12 cellular contexts compared by ENCODE assay signal in the genomic region with DNA sequence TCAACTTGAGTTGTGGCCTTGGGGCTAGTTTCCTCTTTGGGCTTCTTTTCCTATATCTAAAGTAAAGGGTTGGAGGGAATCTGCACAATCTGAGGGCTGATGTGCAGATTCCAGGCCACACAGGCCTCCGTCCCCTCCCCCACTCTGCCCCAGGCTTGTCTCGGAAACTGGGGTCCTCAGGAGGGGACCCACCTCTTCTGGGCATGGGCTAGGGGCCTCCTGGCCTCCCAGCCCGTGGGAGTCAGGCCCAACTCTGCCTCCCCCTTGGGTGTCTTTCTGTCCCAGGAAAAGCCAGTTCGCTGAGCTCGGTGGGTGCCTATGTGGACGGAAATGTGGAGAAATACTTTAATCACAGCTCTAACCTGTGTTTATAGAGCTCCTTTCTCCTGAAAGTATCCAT. TPM values are rescaled to one million over a fixed set of nuclear protein-coding genes. Genes with fewer than 3 reads are reported as not detected.
DNase-seq lines count a peak whose midpoint lies in the region; ATAC-seq, FAIRE-seq and TF ChIP-seq lines count a peak whose summit lies in the region.
"Had no signal": no experiment of that assay in that cellular context is flagged by ENCODE, and none has a peak within 500 bp of the region (broad histone marks: within the 10 kb centered on the region; RNA-seq: fewer than 3 reads in every experiment).

No MANE protein-coding gene starts in this region.

- ATAC-seq in Panc1 (no peak), HepG2 (no peak), sciatic nerve (no peak), HG02885 (IDR thresholded peaks at IDR 0.05; ENCODE audit: poor library complexity, unreplicated experiment) (no peak), GM23338 (no peak), GM18867 (IDR thresholded peaks at IDR 0.05; ENCODE audit: unreplicated experiment) (no peak)
- ATAC-seq: effector memory CD8-positive, alpha-beta T cell had no signal

- H3K36me3 Mint-ChIP-seq in GM23338 (ENCODE audit: low read depth): peaks cover 2% of the 10 kb centered on the region; the same call in 1 of the 3 replicates

- H4K20me1 ChIP-seq in HepG2 (ENCODE audit: insufficient read depth, low read length) (0 out of 2 replicates have a peak, but pooled peaks cover 9% of the 10 kb centered on the region), GM23338 (replicated peaks; ENCODE audit: insufficient read depth) (peaks cover 27% of the 10 kb centered on the region)

- H3K27ac ChIP-seq in Panc1 (ENCODE audit: low read length) (peak overlapping the region; percentile 94), HepG2 (ENCODE audit: extremely low read length, insufficient read depth, low read length) (no peak overlapping the region), GM23338 (ENCODE audit: low read depth) (no peak overlapping the region)
- H3K27ac ChIP-seq: BLaER1 had no signal

- intact Hi-C loops in Panc1 (cut with micrococcal nuclease; ENCODE audit: unreplicated experiment) (loop anchor here (2.0 to 5.0 kb wide), 2 partner anchors 68 to 145 kb away; no protein-coding TSS in a partner anchor), HepG2 (cut with micrococcal nuclease; ENCODE audit: unreplicated experiment) (no loop called here), sciatic nerve (cut with DNase I) (no loop called here)

- CTCF ChIA-PET in AG04449 (lab: Yijun Ruan, JAX): interaction anchor here (0.6 to 19.8 kb wide), 15 partner anchors 10 to 154 kb away, joined by 3 to 234 read pairs (median 5); a partner anchor contains a TSS
- CTCF ChIA-PET in Panc1 (lab: Charles Lee): interaction anchor here (0.6 to 2.4 kb wide), 8 partner anchors 25 to 157 kb away, joined by 3 to 10 read pairs (median 4); no protein-coding TSS in a partner anchor
- CTCF ChIA-PET in HepG2 (lab: Yijun Ruan, JAX; ENCODE audit: low intra/inter-chr PET ratio, low total read pairs): no interaction called here

- H3K4me2 ChIP-seq in HepG2 (ENCODE audit: low read depth, low read length): peak overlapping the region; percentile 32; the same call in 1 of the 2 replicates
- H3K4me2 ChIP-seq in GM23338: no peak overlapping the region
- H3K4me2 ChIP-seq: BLaER1 had no signal

- no peak overlapping the region for H3K9ac ChIP-seq in HepG2 (ENCODE audit: insufficient read depth, low read depth, low read length)
- H3K9ac ChIP-seq: BLaER1 had no signal

- no peak for TF ChIP-seq EP300 in HepG2 (IDR thresholded peaks at IDR 0.05; ENCODE audit: low read depth in 2 of 2, low read length in 2 of 2)
- no peak for TF ChIP-seq EP300 in HepG2 (CRISPR knock-in tag; IDR thresholded peaks at IDR 0.05; ENCODE audit: borderline replicate concordance)

- in situ Hi-C loops in Panc1 (cut with HindIII; ENCODE audit: low pct_unique_long_range_greater_than_20kb, low sequenced_read_pairs) (no loop called here), HepG2 (cut with HindIII; ENCODE audit: extremely low pct_ligation_motif_present, low pct_unique_long_range_greater_than_20kb) (no loop called here)

- TF ChIP-seq CTCF in AG04449 (IDR thresholded peaks at IDR 0.05; ENCODE audit: insufficient read depth, low read length, missing control alignments) (no peak), Panc1 (IDR thresholded peaks at IDR 0.05) (no peak), HepG2 (CRISPR knock-in tag; IDR thresholded peaks at IDR 0.05) (no peak), GM23338 (conservative IDR thresholded peaks at IDR 0.05; ENCODE audit: low read depth in 2 of 2) (no peak)

- no peak for FAIRE-seq in HepG2 (lab: Jason Lieb, UNC)

- no peaks in the 10 kb centered on the region for H3K9me2 ChIP-seq in GM23338 (ENCODE audit: insufficient read depth)

- peaks cover 33% of the 10 kb centered on the region for H3K27me3 Mint-ChIP-seq in GM23338 (ENCODE audit: insufficient read depth, low read depth, poor library complexity)

- peaks cover 30% of the 10 kb centered on the region for H3K4me1 Mint-ChIP-seq in GM23338

- peaks cover 6% of the 10 kb centered on the region for H3F3A ChIP-seq in GM23338 (replicated peaks; ENCODE audit: low read depth)

- no peak for DNase-seq in AG04449 (ENCODE audit: low read depth, low spot score)
- no peak for DNase-seq in Panc1 (ENCODE audit: low read depth, low spot score)
- DNase-seq in HepG2 (ENCODE audit: low spot score): no peak
- peak; percentile 53 for DNase-seq in sciatic nerve (ENCODE audit: low spot score)
- no peak for DNase-seq in GM23338 (ENCODE audit: low spot score)
- no peak for DNase-seq in stimulated activated CD4-positive, alpha-beta T cell treated with anti-CD3 and anti-CD28 coated beads, Interleukin-4, amount 100 ng/mL, for 24 hours
- DNase-seq: amniotic stem cell; effector memory CD8-positive, alpha-beta T cell; MV-4-11 had no signal

- BruUV-seq in Panc1 (replicated peaks; lab: Mats Ljungman, UMichigan) (no TSS peak), HepG2 (replicated peaks; lab: Mats Ljungman, UMichigan) (no TSS peak)

- no peak for TF ChIP-seq RAD21 in HepG2 (CRISPR knock-in tag; IDR thresholded peaks at IDR 0.05)

- H3K4me1 ChIP-seq in Panc1 (ENCODE audit: control insufficient read depth, insufficient read depth, low read length) (peaks cover 75% of the 10 kb centered on the region), HepG2 (ENCODE audit: insufficient read depth, low read length) (peaks cover 38% of the 10 kb centered on the region), GM23338 (ENCODE audit: insufficient read depth) (peaks cover 20% of the 10 kb centered on the region)

- H3K9me3 ChIP-seq in Panc1 (ENCODE audit: control insufficient read depth, insufficient read depth, low read depth, low read length) (no peaks in the 10 kb centered on the region), HepG2 (ENCODE audit: low read length) (no peaks in the 10 kb centered on the region)
- H3K9me3 ChIP-seq: BLaER1 had no signal

- H3K4me3 ChIP-seq in AG04449 (ENCODE audit: low read depth, low read length) (peak overlapping the region; percentile 83), Panc1 (ENCODE audit: low read depth in 2 of 2, low read length in 2 of 2) (peak overlapping the region; percentile 91 to 97), HepG2 (replicated peaks in 1 of 3; ENCODE audit: insufficient read depth in 1 of 3, low read depth in 2 of 3, low read length in 3 of 3) (no peak overlapping the region), GM23338 (no peak overlapping the region)
- H3K4me3 ChIP-seq: BLaER1 had no signal

- H3K36me3 ChIP-seq in Panc1 (ENCODE audit: control insufficient read depth, insufficient read depth, low read length) (no peaks in the 10 kb centered on the region), HepG2 (replicated peaks in 1 of 2; ENCODE audit: control insufficient read depth in 1 of 2, insufficient read depth in 2 of 2, low read length in 2 of 2) (no peaks in the 10 kb centered on the region; a peak in 1 of 5 replicates), GM23338 (ENCODE audit: insufficient read depth) (no peaks in the 10 kb centered on the region)
- H3K36me3 ChIP-seq: BLaER1 had no signal

- TF ChIP-seq POLR2A in HepG2 (IDR thresholded peaks at IDR 0.05; ENCODE audit: insufficient read depth in 1 of 2, low read depth in 2 of 2, low read length in 2 of 2): no peak

- H3K9me3 Mint-ChIP-seq in GM23338: no peaks in the 10 kb centered on the region
- H3K9me3 Mint-ChIP-seq: effector memory CD8-positive, alpha-beta T cell had no signal

- no peak overlapping the region for H2AFZ ChIP-seq in HepG2 (ENCODE audit: low read length)
- no peak overlapping the region for H2AFZ ChIP-seq in GM23338

- no peaks in the 10 kb centered on the region for H3K27me3 ChIP-seq in Panc1 (ENCODE audit: control insufficient read depth, insufficient read depth, low read length)
- H3K27me3 ChIP-seq in HepG2 (ENCODE audit: control insufficient read depth in 1 of 2, insufficient read depth in 2 of 2, low read length in 2 of 2): no peaks in the 10 kb centered on the region
- peaks cover 37% of the 10 kb centered on the region for H3K27me3 ChIP-seq in GM23338 (ENCODE audit: insufficient read depth)

- POLR2A ChIA-PET in AG04449 (lab: Yijun Ruan, JAX) (no interaction called here), Panc1 (lab: Charles Lee) (interaction anchor here (0.6 to 0.7 kb wide), 3 partner anchors 18 to 102 kb away, joined by 7 to 14 read pairs (median 10); no protein-coding TSS in a partner anchor), HepG2 (lab: Yijun Ruan, JAX) (interaction anchor here (1.4 to 1.5 kb wide), 2 partner anchors 64 to 66 kb away, joined by 5 to 10 read pairs; no protein-coding TSS in a partner anchor)

- H3K27ac Mint-ChIP-seq in GM23338: no peak overlapping the region
- H3K27ac Mint-ChIP-seq: effector memory CD8-positive, alpha-beta T cell had no signal

- H3K79me2 ChIP-seq in HepG2 (ENCODE audit: insufficient read depth, low read length) (peaks cover 28% of the 10 kb centered on the region), GM23338 (replicated peaks; ENCODE audit: insufficient read depth) (peaks cover 15% of the 10 kb centered on the region)

- no peak overlapping the region for H3K4me3 Mint-ChIP-seq in GM23338
- H3K4me3 Mint-ChIP-seq: effector memory CD8-positive, alpha-beta T cell had no signal

- 90% methylated on average over 4 of the region's 6 CpGs for WGBS in HepG2 (ENCODE audit: low lambda C conversion rate)

RNA-seq across cellular contexts. Expression of a gene that starts 4.8 kb away (rescaled TPM):
- total RNA-seq in Panc1 (2021; ENCODE audit: unreplicated experiment): 45.9 TPM
- 52.1 TPM for polyA plus RNA-seq in Panc1 (2012; ENCODE audit: insufficient read length)
- 2.6 and 4.4 TPM in 2 replicates for total RNA-seq in HepG2 (2016; rRNA removed; fragmentation: Illumina TruSeq; extraction: Trizol)
- 0.79 and 0.91 TPM in 2 replicates for total RNA-seq in HepG2 (2016; cell fraction: cytosol; rRNA removed; fragmentation: Illumina TruSeq; extraction: Trizol; ENCODE audit: low read depth)
- total RNA-seq in HepG2 (2016; cell fraction: insoluble cytoplasmic fraction; rRNA removed; fragmentation: Illumina TruSeq; extraction: Trizol): 2.3 and 4.5 TPM in 2 replicates
- 2.0 and 2.2 TPM in 2 replicates for total RNA-seq in HepG2 (2016; cell fraction: membrane; rRNA removed; fragmentation: Illumina TruSeq; extraction: Trizol)
- total RNA-seq in HepG2 (2016; cell fraction: nucleus; rRNA removed; fragmentation: Illumina TruSeq; extraction: Trizol): 7.0 and 9.1 TPM in 2 replicates
- 3.1 and 3.3 TPM in 2 replicates for polyA plus RNA-seq in HepG2 (2011; rRNA removed)
- polyA plus RNA-seq in HepG2 (2011; cell fraction: cytosol; rRNA removed): 1.3 and 2.9 TPM in 2 replicates
- polyA plus RNA-seq in HepG2 (2011; cell fraction: nucleus; rRNA removed): 6.7 and 14.1 TPM in 2 replicates
- polyA plus RNA-seq in HepG2 (2012): 3.3 and 3.9 TPM in 2 replicates
- 1.1 and 2.0 TPM in 2 replicates for polyA plus RNA-seq in HepG2 (2016; cell fraction: cytosol; fragmentation: Illumina TruSeq; extraction: Trizol; ENCODE audit: low read depth)
- polyA plus RNA-seq in HepG2 (2016; cell fraction: insoluble cytoplasmic fraction; fragmentation: Illumina TruSeq; extraction: Trizol; ENCODE audit: low read depth): 2.3 and 2.9 TPM in 2 replicates
- 1.5 and 2.1 TPM in 2 replicates for polyA plus RNA-seq in HepG2 (2016; cell fraction: membrane; fragmentation: Illumina TruSeq; extraction: Trizol; ENCODE audit: low read depth)
- polyA plus RNA-seq in HepG2 (2016; cell fraction: nucleus; fragmentation: Illumina TruSeq; extraction: Trizol; ENCODE audit: insufficient read depth, low read depth): 7.1 and 8.1 TPM in 2 replicates
- 19.3 and 109 TPM in 2 replicates for polyA minus RNA-seq in HepG2 (2011; rRNA and poly(A)+ RNA removed; ENCODE audit: low replicate concordance)
- polyA minus RNA-seq in HepG2 (2011; cell fraction: cytosol; rRNA and poly(A)+ RNA removed): 5.3 and 5.6 TPM in 2 replicates
- 11.7 and 25.1 TPM in 2 replicates for polyA minus RNA-seq in HepG2 (2011; cell fraction: nucleus; rRNA and poly(A)+ RNA removed)
- total RNA-seq in sciatic nerve: 62.4 TPM
- 11.9 and 15.7 TPM in 2 replicates for total RNA-seq in GM23338 (2014; rRNA removed; shearing (Covaris generic))
- polyA plus RNA-seq in GM23338 (2016; fragmentation: Nextera tagmentation; extraction: Ambion mirVana): 1.6 and 2.1 TPM in 2 replicates

Comparison
In these comparisons a context has a peak if more than half of its experiments do, and no peak if none do; other contexts are left out.
1. H3K4me3 ChIP-seq: peak in AG04449 (single experiment) and Panc1 (2 of 2); none in HepG2 (0 of 3) and GM23338 (single experiment).